In genomic region chrX:16786139-16786790, GRCh38 we compare ENCODE assay signal across 1 cellular context.
TF ChIP-seq lines count a peak whose summit lies in the region.

Gene TXLNG (plus strand): TSS chrX:16786466. CDS start chrX:16786488, 22 bp downstream.

TF ChIP-seq in GM12878, 131 proteins besides CTCF, POLR2A, EP300 and RAD21 (continued from another document):
- TF ChIP-seq RELB (IDR thresholded peaks at IDR 0.05; ENCODE audit: low read depth), result peak; percentile 64; the same call in 1 of the 2 replicates
- 0 out of 2 replicates have a peak, but pooled peaks have one; percentile 64 for TF ChIP-seq PML (IDR thresholded peaks at IDR 0.05; ENCODE audit: low read length)
- TF ChIP-seq ELK1 (IDR thresholded peaks at IDR 0.05; ENCODE audit: low read depth, low read length), result 0 out of 2 replicates have a peak, but pooled peaks have one; percentile 21
- TF ChIP-seq WRNIP1 (IDR thresholded peaks at IDR 0.05; ENCODE audit: borderline replicate concordance, low read depth, low read length), result no peak
- TF ChIP-seq POLR2AphosphoS5 (IDR thresholded peaks at IDR 0.05; ENCODE audit: low read length), result peak; percentile 93
- peak; percentile 75; the same call in 1 of the 2 replicates for TF ChIP-seq CHD2 (IDR thresholded peaks at IDR 0.05; ENCODE audit: borderline replicate concordance, low read depth, low read length)
- no peak for TF ChIP-seq ZNF592 (IDR thresholded peaks at IDR 0.05)
- TF ChIP-seq NRF1 (conservative IDR thresholded peaks at IDR 0.05; ENCODE audit: low read depth, low read length), result no peak; the same call in 1 of the 2 replicates
- TF ChIP-seq IRF4 (IDR thresholded peaks at IDR 0.05; ENCODE audit: low read depth, low read length), result peak; percentile 70
- no peak for TF ChIP-seq RBBP5 (conservative IDR thresholded peaks at IDR 0.05)
- TF ChIP-seq E4F1 (IDR thresholded peaks at IDR 0.05; ENCODE audit: borderline replicate concordance, partially characterized antibody), result no peak
- peak; percentile 93 for TF ChIP-seq IKZF1 (conservative IDR thresholded peaks at IDR 0.05)
- TF ChIP-seq CEBPB (IDR thresholded peaks at IDR 0.05; ENCODE audit: borderline replicate concordance in 1 of 2, low read depth in 2 of 2, low read length in 2 of 2), result no peak
- peak; percentile 88 for TF ChIP-seq MAX (IDR thresholded peaks at IDR 0.05; ENCODE audit: low read depth, low read length)
- TF ChIP-seq EGR1 (IDR thresholded peaks at IDR 0.05; ENCODE audit: borderline replicate concordance in 1 of 2, low read depth in 2 of 2, low read length in 2 of 2), result 0 out of 3 replicates have a peak, but pooled peaks of 1 of the 2 experiments have one; percentile 26
- peak; percentile 5 to 62; a peak in 2 of 4 replicates for TF ChIP-seq BHLHE40 (IDR thresholded peaks at IDR 0.05; ENCODE audit: borderline replicate concordance in 1 of 2, low read depth in 2 of 2, low read length in 1 of 2)
- peak; percentile 93 for TF ChIP-seq HCFC1 (IDR thresholded peaks at IDR 0.05; ENCODE audit: low read length)
- no peak; the same call in 2 of the 3 replicates for TF ChIP-seq POU2F2 (IDR thresholded peaks at IDR 0.05; ENCODE audit: borderline replicate concordance, low read depth, low read length)
- TF ChIP-seq MXI1 (IDR thresholded peaks at IDR 0.05; ENCODE audit: low read depth, low read length), result peak; percentile 69
- TF ChIP-seq ZNF207 (IDR thresholded peaks at IDR 0.05; ENCODE audit: borderline replicate concordance), result no peak; the same call in 1 of the 2 replicates
- TF ChIP-seq RUNX3 (IDR thresholded peaks at IDR 0.05; ENCODE audit: low read length), result no peak; the same call in 1 of the 2 replicates
- no peak for TF ChIP-seq CEBPZ (IDR thresholded peaks at IDR 0.05; ENCODE audit: low read depth, low read length)
TF ChIP-seq in GM12878: peak in this region for 44.
